In genomic region chr7:43873300-43873699, GRCh38 we compare ENCODE assay signal across 1 cellular context.
TF ChIP-seq lines count a peak whose summit lies in the region.

No MANE protein-coding gene starts in this region.

TF ChIP-seq in K562, 482 proteins besides CTCF, POLR2A, EP300 and RAD21 (continued from another document and continues in another):
- no peak for TF ChIP-seq ARID4B (CRISPR knock-in tag; IDR thresholded peaks at IDR 0.05)
- no peak for TF ChIP-seq ZNF445 (CRISPR knock-in tag; IDR thresholded peaks at IDR 0.05; ENCODE audit: low read depth)
- no peak for TF ChIP-seq ZNF561 (CRISPR knock-in tag; conservative IDR thresholded peaks at IDR 0.05)
- TF ChIP-seq RBM34 (IDR thresholded peaks at IDR 0.05; ENCODE audit: borderline replicate concordance, insufficient read depth, low read length): no peak
- peak; percentile 48; the same call in 1 of the 2 replicates for TF ChIP-seq EHMT2 (IDR thresholded peaks at IDR 0.05)
- TF ChIP-seq ZC3H8 (IDR thresholded peaks at IDR 0.05): no peak
- peak; percentile 68 for TF ChIP-seq DMBX1 (CRISPR knock-in tag; IDR thresholded peaks at IDR 0.05; ENCODE audit: borderline replicate concordance)
- TF ChIP-seq REST (CRISPR knock-in tag; IDR thresholded peaks at IDR 0.05; ENCODE audit: low read depth): no peak
- TF ChIP-seq HMG20B (CRISPR knock-in tag; IDR thresholded peaks at IDR 0.05): no peak
- TF ChIP-seq POLR3A (IDR thresholded peaks at IDR 0.05; ENCODE audit: borderline replicate concordance, extremely low read depth, insufficient read depth, insufficient read length): no peak
- TF ChIP-seq RUNX1 (IDR thresholded peaks at IDR 0.05; ENCODE audit: low read depth): no peak
- no peak for TF ChIP-seq FOXO4 (CRISPR knock-in tag; IDR thresholded peaks at IDR 0.05)
- no peak for TF ChIP-seq ZBTB2 (IDR thresholded peaks at IDR 0.05)
- no peak for TF ChIP-seq FOXJ2 (tag; IDR thresholded peaks at IDR 0.05)
- peak; percentile 19; the same call in 1 of the 2 replicates for TF ChIP-seq MGA (IDR thresholded peaks at IDR 0.05)
- no peak for TF ChIP-seq ATF1 (CRISPR knock-in tag; IDR thresholded peaks at IDR 0.05)
- TF ChIP-seq ATF1 (tag; IDR thresholded peaks at IDR 0.05): no peak
- no peak for TF ChIP-seq ETS1 (conservative IDR thresholded peaks at IDR 0.05; ENCODE audit: control insufficient read depth, low read depth, low read length)
- no peak for TF ChIP-seq GTF2F1 (IDR thresholded peaks at IDR 0.05; ENCODE audit: low read depth, low read length)
- TF ChIP-seq MTA3 (IDR thresholded peaks at IDR 0.05; ENCODE audit: borderline replicate concordance): no peak
- peak in 2 of 3 experiments; percentile 47 to 83 for TF ChIP-seq YY1 (IDR thresholded peaks at IDR 0.05; ENCODE audit: borderline replicate concordance in 1 of 3, control insufficient read depth in 1 of 3, extremely low read depth in 1 of 3, insufficient read depth in 3 of 3, insufficient read length in 1 of 3, insufficient replicate concordance in 2 of 3, low read depth in 1 of 3, low read length in 2 of 3)
- no peak for TF ChIP-seq ZNF444 (CRISPR knock-in tag; IDR thresholded peaks at IDR 0.05)
- TF ChIP-seq MCM3 (IDR thresholded peaks at IDR 0.05): no peak
